ENCODE assay signal across 8 cellular contexts in the genomic region with DNA sequence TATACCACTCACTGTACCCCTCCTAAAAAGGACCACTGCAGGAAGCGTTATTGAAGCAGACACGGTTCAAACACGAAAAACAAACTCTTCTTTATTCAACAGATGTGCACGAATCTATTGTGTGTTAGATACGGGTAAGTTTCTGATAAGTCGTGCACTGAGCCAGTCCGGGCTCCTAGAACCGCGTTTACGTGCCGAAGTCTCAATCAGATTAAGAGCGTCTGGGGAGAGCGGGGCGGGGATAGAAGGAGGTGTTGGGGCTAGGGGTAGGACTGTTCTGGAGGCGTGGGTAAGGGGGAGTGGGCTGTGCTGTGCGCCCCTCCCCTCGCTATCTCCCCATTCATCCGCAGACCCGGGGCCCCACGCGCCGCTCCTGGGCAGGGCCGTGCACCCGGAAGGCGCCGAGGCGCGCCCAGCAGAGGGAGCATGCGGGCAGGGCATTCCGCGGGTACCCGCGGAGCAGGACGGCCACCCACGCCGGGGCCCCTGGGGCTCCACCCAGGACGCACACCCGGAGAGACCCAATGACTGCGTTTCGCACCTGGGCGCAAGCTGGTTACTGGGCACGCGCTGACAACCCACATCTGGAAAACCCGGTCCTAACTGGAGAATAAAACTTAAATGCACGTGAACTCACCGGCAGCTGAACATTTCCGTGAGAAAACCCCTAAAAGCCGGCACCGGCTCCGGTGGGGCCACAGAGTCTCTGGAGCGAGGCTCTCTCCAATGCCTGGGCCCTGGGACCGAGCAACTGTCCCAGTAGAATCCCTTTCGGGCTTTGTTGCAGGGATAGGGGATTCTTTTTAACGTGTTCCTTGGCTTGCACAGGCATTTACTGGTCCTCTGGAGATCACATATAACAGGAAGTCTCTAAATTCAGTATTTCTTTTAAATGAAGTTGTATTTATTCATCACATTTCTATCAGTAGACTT. TPM values are rescaled to one million over a fixed set of nuclear protein-coding genes. Genes with fewer than 3 reads are reported as not detected.
A peak's percentile ranks its signal among the peaks of the same experiment; 100 is the strongest.
DNase-seq lines count a peak whose midpoint lies in the region; ATAC-seq and TF ChIP-seq lines count a peak whose summit lies in the region.

No MANE protein-coding gene starts in this region.

- peak overlapping the region; percentile 62 for H3K4me3 ChIP-seq in HUES48 (ENCODE audit: low read depth, low read length)
- H3K4me3 ChIP-seq in neural cell (ENCODE audit: low read length), result peak overlapping the region; percentile 39

- H3K9me3 ChIP-seq in HUES48 (ENCODE audit: control insufficient read depth, insufficient read depth, low read length) (no peaks in the 10 kb centered on the region), neural cell (ENCODE audit: low read length) (no peaks in the 10 kb centered on the region)

- POLR2A ChIA-PET in RWPE1 (lab: Yijun Ruan, JAX; ENCODE audit: low non-redundant PET), result interaction anchor here (0.9 kb wide), 1 partner anchor 39 kb away, joined by 3 read pairs; no protein-coding TSS in a partner anchor

- peaks cover 24% of the 10 kb centered on the region for H3K4me1 ChIP-seq in HUES48 (ENCODE audit: control insufficient read depth, insufficient read depth, low read length)

- no peaks in the 10 kb centered on the region for H3K9me2 ChIP-seq in neural cell (ENCODE audit: insufficient read depth, low read length)

- H3K27me3 Mint-ChIP-seq in stimulated activated naive CD8-positive, alpha-beta T cell treated with anti-CD3 and anti-CD28 coated beads, Interleukin-15, amount 100 ng/mL, for 72 hours, result no peaks in the 10 kb centered on the region

- CTCF ChIA-PET in RWPE1 (lab: Yijun Ruan, JAX), result interaction anchor here (0.6 to 1.7 kb wide), 25 partner anchors 11 to 921 kb away, joined by 3 to 9 read pairs (median 3); a partner anchor contains a TSS

- peak; percentile 75 for DNase-seq in DMS53 treated with DMSO at 0.1 percent for 48 hours (lab: John Stamatoyannopoulos, UW; ENCODE audit: unreplicated experiment)
- peak; percentile 83 for DNase-seq in RWPE1 (ENCODE audit: low spot score)
- peak; percentile 97 for DNase-seq in activated effector memory CD4-positive, alpha-beta T cell treated with anti-CD3 and anti-CD28 coated beads, Interleukin-2, amount 50 U/mL, for 16 hours
- peak; percentile 67 for DNase-seq in fibroblast of the conjunctiva (ENCODE audit: low read depth)
- peak; percentile 94 for DNase-seq in stimulated activated naive CD8-positive, alpha-beta T cell treated with anti-CD3 and anti-CD28 coated beads, Interleukin-15, amount 100 ng/mL, for 72 hours

- peak; percentile 49 for ATAC-seq in GM21447 (IDR thresholded peaks at IDR 0.05; ENCODE audit: unreplicated experiment)
- ATAC-seq in stimulated activated naive CD8-positive, alpha-beta T cell treated with anti-CD3 and anti-CD28 coated beads, Interleukin-15, amount 100 ng/mL, for 72 hours, result peak; percentile 83

- no peak for TF ChIP-seq RAD21 in neural cell (conservative IDR thresholded peaks at IDR 0.05)

- no peak for TF ChIP-seq EP300 in neural cell (conservative IDR thresholded peaks at IDR 0.05; ENCODE audit: poor library complexity, severe bottlenecking)

- H3K27me3 ChIP-seq in HUES48 (ENCODE audit: control insufficient read depth, insufficient read depth, low read length), result no peaks in the 10 kb centered on the region
- H3K27me3 ChIP-seq in neural cell (ENCODE audit: insufficient read depth, low read depth, low read length), result peaks cover 14% of the 10 kb centered on the region

- no peaks in the 10 kb centered on the region for H3K36me3 ChIP-seq in HUES48 (ENCODE audit: control insufficient read depth, insufficient read depth, low read length)
- H3K36me3 ChIP-seq in neural cell (ENCODE audit: insufficient read depth, low read length), result no peaks in the 10 kb centered on the region

- H3K27ac Mint-ChIP-seq in stimulated activated naive CD8-positive, alpha-beta T cell treated with anti-CD3 and anti-CD28 coated beads, Interleukin-15, amount 100 ng/mL, for 72 hours, result peak overlapping the region; percentile 97

- no peak overlapping the region for H3K4me2 ChIP-seq in neural cell (ENCODE audit: low read length)

- H3K4me3 Mint-ChIP-seq in stimulated activated naive CD8-positive, alpha-beta T cell treated with anti-CD3 and anti-CD28 coated beads, Interleukin-15, amount 100 ng/mL, for 72 hours, result peak overlapping the region; percentile 88 to 90

- H4K20me1 ChIP-seq in neural cell (ENCODE audit: insufficient read depth), result no peaks in the 10 kb centered on the region

- no peak overlapping the region for H2AFZ ChIP-seq in neural cell (ENCODE audit: low read depth, low read length)

- H3K79me2 ChIP-seq in neural cell (replicated peaks; ENCODE audit: insufficient read depth, low read length), result no peaks in the 10 kb centered on the region

- TF ChIP-seq CTCF in RWPE1 (conservative IDR thresholded peaks at IDR 0.05; ENCODE audit: low read depth), result peak; percentile 80
- no peak for TF ChIP-seq CTCF in neural cell (IDR thresholded peaks at IDR 0.05; ENCODE audit: poor library complexity, severe bottlenecking)

- H3K27ac ChIP-seq in HUES48 (ENCODE audit: low read depth, low read length) (peak overlapping the region; percentile 87), RWPE1 (peak overlapping the region; percentile 97), neural cell (ENCODE audit: low read length) (no peak overlapping the region)

- no peaks in the 10 kb centered on the region for H3F3A ChIP-seq in neural cell (ENCODE audit: insufficient read depth, low read length, poor library complexity, severe bottlenecking)

- H3K9me3 Mint-ChIP-seq in stimulated activated naive CD8-positive, alpha-beta T cell treated with anti-CD3 and anti-CD28 coated beads, Interleukin-15, amount 100 ng/mL, for 72 hours, result peaks cover 0 to 5% of the 10 kb centered on the region in 2 donors

- peak overlapping the region; percentile 68 for H3K9ac ChIP-seq in HUES48 (ENCODE audit: low read depth, low read length)
- H3K9ac ChIP-seq in neural cell (ENCODE audit: low read length), result no peak overlapping the region

- H3K4me1 Mint-ChIP-seq in stimulated activated naive CD8-positive, alpha-beta T cell treated with anti-CD3 and anti-CD28 coated beads, Interleukin-15, amount 100 ng/mL, for 72 hours, result peaks cover 60% of the 10 kb centered on the region

TF ChIP-seq in neural cell, 6 proteins besides CTCF, POLR2A, EP300 and RAD21:
- no peak for TF ChIP-seq SMC3 (conservative IDR thresholded peaks at IDR 0.05; ENCODE audit: poor library complexity)
- no peak for TF ChIP-seq MXI1 (conservative IDR thresholded peaks at IDR 0.05; ENCODE audit: poor library complexity, severe bottlenecking)
- TF ChIP-seq, protein P1, sequence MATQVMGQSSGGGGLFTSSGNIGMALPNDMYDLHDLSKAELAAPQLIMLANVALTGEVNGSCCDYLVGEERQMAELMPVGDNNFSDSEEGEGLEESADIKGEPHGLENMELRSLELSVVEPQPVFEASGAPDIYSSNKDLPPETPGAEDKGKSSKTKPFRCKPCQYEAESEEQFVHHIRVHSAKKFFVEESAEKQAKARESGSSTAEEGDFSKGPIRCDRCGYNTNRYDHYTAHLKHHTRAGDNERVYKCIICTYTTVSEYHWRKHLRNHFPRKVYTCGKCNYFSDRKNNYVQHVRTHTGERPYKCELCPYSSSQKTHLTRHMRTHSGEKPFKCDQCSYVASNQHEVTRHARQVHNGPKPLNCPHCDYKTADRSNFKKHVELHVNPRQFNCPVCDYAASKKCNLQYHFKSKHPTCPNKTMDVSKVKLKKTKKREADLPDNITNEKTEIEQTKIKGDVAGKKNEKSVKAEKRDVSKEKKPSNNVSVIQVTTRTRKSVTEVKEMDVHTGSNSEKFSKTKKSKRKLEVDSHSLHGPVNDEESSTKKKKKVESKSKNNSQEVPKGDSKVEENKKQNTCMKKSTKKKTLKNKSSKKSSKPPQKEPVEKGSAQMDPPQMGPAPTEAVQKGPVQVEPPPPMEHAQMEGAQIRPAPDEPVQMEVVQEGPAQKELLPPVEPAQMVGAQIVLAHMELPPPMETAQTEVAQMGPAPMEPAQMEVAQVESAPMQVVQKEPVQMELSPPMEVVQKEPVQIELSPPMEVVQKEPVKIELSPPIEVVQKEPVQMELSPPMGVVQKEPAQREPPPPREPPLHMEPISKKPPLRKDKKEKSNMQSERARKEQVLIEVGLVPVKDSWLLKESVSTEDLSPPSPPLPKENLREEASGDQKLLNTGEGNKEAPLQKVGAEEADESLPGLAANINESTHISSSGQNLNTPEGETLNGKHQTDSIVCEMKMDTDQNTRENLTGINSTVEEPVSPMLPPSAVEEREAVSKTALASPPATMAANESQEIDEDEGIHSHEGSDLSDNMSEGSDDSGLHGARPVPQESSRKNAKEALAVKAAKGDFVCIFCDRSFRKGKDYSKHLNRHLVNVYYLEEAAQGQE (IDR thresholded peaks at IDR 0.05; ENCODE audit: borderline replicate concordance), result no peak
- no peak for TF ChIP-seq POLR2AphosphoS5 (IDR thresholded peaks at IDR 0.05)
- TF ChIP-seq TAF1 (IDR thresholded peaks at IDR 0.05; ENCODE audit: low read depth), result no peak

RNA-seq across cellular contexts. Expression of a gene that starts 40.6 kb away (rescaled TPM):
- polyA plus RNA-seq in neural cell, result 8.4 and 16.0 TPM in 2 replicates
- polyA minus RNA-seq in neural cell, result 10.2 and 11.0 TPM in 2 replicates

RNA-seq across cellular contexts. Expression of a gene that starts 49.8 kb away (rescaled TPM):
- 1.4 and 1.8 TPM in 2 replicates for polyA plus RNA-seq in neural cell
- polyA minus RNA-seq in neural cell, result 3.4 and 4.4 TPM in 2 replicates
